27 cellular contexts compared by ENCODE assay signal in genomic region chr3:28210968-28211713, GRCh38. TPM values are rescaled to one million over a fixed set of nuclear protein-coding genes. Genes with fewer than 3 reads are reported as not detected.
DNase-seq lines count a peak whose midpoint lies in the region; ATAC-seq and TF ChIP-seq lines count a peak whose summit lies in the region.
"Had no signal": no experiment of that assay in that cellular context is flagged by ENCODE, and none has a peak within 500 bp of the region (broad histone marks: within the 10 kb centered on the region; RNA-seq: fewer than 3 reads in every experiment).

No MANE protein-coding gene starts in this region.

- H3K27ac ChIP-seq in CD4-positive, alpha-beta T cell (ENCODE audit: low read depth, low read length): no peak overlapping the region
- H3K27ac ChIP-seq: 22Rv1, breast epithelium, colonic mucosa, epithelial cell of prostate, KMS-11, parathyroid adenoma, suprapubic skin had no signal

- peak; percentile 74 for ATAC-seq in CD4-positive, alpha-beta T cell (ENCODE audit: poor library complexity)
- ATAC-seq in effector memory CD8-positive, alpha-beta T cell (replicated peaks): peak; percentile 90
- no peak for ATAC-seq in HG03175 (IDR thresholded peaks at IDR 0.05; ENCODE audit: unreplicated experiment)
- ATAC-seq: activated CD4-positive, alpha-beta T cell treated with anti-CD3 and anti-CD28 coated beads for 36 hours; left lobe of liver had no signal

- H3K4me3 Mint-ChIP-seq in activated CD4-positive, alpha-beta T cell treated with anti-CD3 and anti-CD28 coated beads, Interleukin-2, amount 10 ng/mL, durations not matched to agents 7 days and 5 days: no peak overlapping the region
- H3K4me3 Mint-ChIP-seq in CD4-positive, alpha-beta T cell: peak overlapping the region; percentile 40
- H3K4me3 Mint-ChIP-seq in effector memory CD8-positive, alpha-beta T cell: peak overlapping the region; percentile 2 to 70
- H3K4me3 Mint-ChIP-seq in HFFc6: no peak overlapping the region
- H3K4me3 Mint-ChIP-seq: activated CD4-positive, alpha-beta T cell treated with anti-CD3 and anti-CD28 coated beads for 36 hours; memory B cell had no signal

- peaks cover 19% of the 10 kb centered on the region for H3K4me1 Mint-ChIP-seq in activated CD4-positive, alpha-beta T cell treated with anti-CD3 and anti-CD28 coated beads, Interleukin-2, amount 10 ng/mL, durations not matched to agents 7 days and 5 days
- H3K4me1 Mint-ChIP-seq in CD4-positive, alpha-beta T cell (ENCODE audit: low read depth): peaks cover 50% of the 10 kb centered on the region
- H3K4me1 Mint-ChIP-seq in effector memory CD8-positive, alpha-beta T cell (ENCODE audit: low read depth in 2 of 2): peaks cover 15 to 57% of the 10 kb centered on the region in 2 donors
- H3K4me1 Mint-ChIP-seq in HFFc6 (ENCODE audit: low read depth): no peaks in the 10 kb centered on the region

- POLR2A ChIA-PET in activated CD4-positive, alpha-beta T cell treated with anti-CD3 and anti-CD28 coated beads, Interleukin-2, amount 10 ng/mL, durations not matched to agents 7 days and 5 days (lab: Charles Lee): no interaction called here
- POLR2A ChIA-PET in CD4-positive, alpha-beta T cell (lab: Charles Lee): interaction anchor here (0.8 kb wide), 1 partner anchor 138 kb away, joined by 3 read pairs; the partner anchor contains the start of genes AZI2 and ZCWPW2

- peaks cover 19% of the 10 kb centered on the region for H3K9me3 ChIP-seq in CD4-positive, alpha-beta T cell (ENCODE audit: control insufficient read depth, low read length)
- H3K9me3 ChIP-seq: colonic mucosa, SK-N-SH had no signal

- no peak for DNase-seq in activated CD4-positive, alpha-beta T cell treated with anti-CD3 and anti-CD28 coated beads, Interleukin-2, amount 10 ng/mL, durations not matched to agents 7 days and 5 days
- no peak for DNase-seq in activated CD4-positive, alpha-beta T cell treated with anti-CD3 and anti-CD28 coated beads, Interleukin-2, amount 50 U/mL, for 1 hour
- DNase-seq in CD4-positive, alpha-beta T cell: no peak
- DNase-seq in NCI-H226 (peak; percentile 28), HFFc6 (no peak), SW 1271 (lab: John Stamatoyannopoulos, UW) (no peak)
- DNase-seq in effector memory CD8-positive, alpha-beta T cell: no peak
- DNase-seq: activated CD4-positive, alpha-beta T cell treated with anti-CD3 and anti-CD28 coated beads for 36 hours; activated T-cell treated with anti-CD3 and anti-CD28 coated beads, Interleukin-2, amount 50 U/mL, for 48 hours; colonic mucosa; effector CD8-positive, alpha-beta T cell; GOT3; NCI-H1417 treated with DMSO at 0.1 percent for 48 hours; NCI-H2029 treated with DMSO at 0.1 percent for 48 hours; NCI-H526; NK-92 treated with Interleukin-12 subunit alpha and Interleukin-12 subunit beta, amount 100 ng/mL, for 24 hours; SK-N-SH; small intestine had no signal

- peaks cover 16% of the 10 kb centered on the region for H3K36me3 Mint-ChIP-seq in activated CD4-positive, alpha-beta T cell treated with anti-CD3 and anti-CD28 coated beads, Interleukin-2, amount 10 ng/mL, durations not matched to agents 7 days and 5 days (ENCODE audit: low read depth)
- H3K36me3 Mint-ChIP-seq in CD4-positive, alpha-beta T cell (ENCODE audit: low read depth): peaks cover 22% of the 10 kb centered on the region
- H3K36me3 Mint-ChIP-seq in effector memory CD8-positive, alpha-beta T cell (ENCODE audit: insufficient read depth): no peaks in the 10 kb centered on the region
- no peaks in the 10 kb centered on the region for H3K36me3 Mint-ChIP-seq in HFFc6 (ENCODE audit: low read depth)
- H3K36me3 Mint-ChIP-seq: memory B cell had no signal

- no peak for TF ChIP-seq CTCF in CD4-positive, alpha-beta T cell (IDR thresholded peaks at IDR 0.05)
- TF ChIP-seq CTCF in HFFc6 (IDR thresholded peaks at IDR 0.05): no peak

- H3K27me3 Mint-ChIP-seq in activated CD4-positive, alpha-beta T cell treated with anti-CD3 and anti-CD28 coated beads, Interleukin-2, amount 10 ng/mL, durations not matched to agents 7 days and 5 days: no peaks in the 10 kb centered on the region
- H3K27me3 Mint-ChIP-seq in CD4-positive, alpha-beta T cell: no peaks in the 10 kb centered on the region
- no peaks in the 10 kb centered on the region for H3K27me3 Mint-ChIP-seq in effector memory CD8-positive, alpha-beta T cell
- H3K27me3 Mint-ChIP-seq in HFFc6 (ENCODE audit: insufficient read depth): no peaks in the 10 kb centered on the region
- H3K27me3 Mint-ChIP-seq: activated CD4-positive, alpha-beta T cell treated with anti-CD3 and anti-CD28 coated beads for 36 hours; memory B cell had no signal

- peak overlapping the region; percentile 73 for H3K27ac Mint-ChIP-seq in activated CD4-positive, alpha-beta T cell treated with anti-CD3 and anti-CD28 coated beads, Interleukin-2, amount 10 ng/mL, durations not matched to agents 7 days and 5 days
- H3K27ac Mint-ChIP-seq in CD4-positive, alpha-beta T cell: peak overlapping the region; percentile 48
- H3K27ac Mint-ChIP-seq in effector memory CD8-positive, alpha-beta T cell: peak overlapping the region; percentile 28 to 79
- H3K27ac Mint-ChIP-seq in HFFc6: no peak overlapping the region
- H3K27ac Mint-ChIP-seq: activated CD4-positive, alpha-beta T cell treated with anti-CD3 and anti-CD28 coated beads for 36 hours; memory B cell had no signal

- CTCF ChIA-PET in activated CD4-positive, alpha-beta T cell treated with anti-CD3 and anti-CD28 coated beads, Interleukin-2, amount 10 ng/mL, durations not matched to agents 7 days and 5 days (lab: Charles Lee): no interaction called here
- CTCF ChIA-PET in CD4-positive, alpha-beta T cell (lab: Charles Lee): no interaction called here

- intact Hi-C loops in CD4-positive, alpha-beta T cell (cut with DNase I, micrococcal nuclease): loop anchor here in 1 of 2 experiments (1.0 kb wide), 1 partner anchor 30 kb away; the partner anchor contains the start of gene CMC1

- H3K9me3 Mint-ChIP-seq in activated CD4-positive, alpha-beta T cell treated with anti-CD3 and anti-CD28 coated beads, Interleukin-2, amount 10 ng/mL, durations not matched to agents 7 days and 5 days: peaks cover 39% of the 10 kb centered on the region
- H3K9me3 Mint-ChIP-seq in CD4-positive, alpha-beta T cell: peaks cover 17% of the 10 kb centered on the region
- peaks cover 0 to 2% of the 10 kb centered on the region in 2 donors for H3K9me3 Mint-ChIP-seq in effector memory CD8-positive, alpha-beta T cell
- peaks cover 8% of the 10 kb centered on the region; the same call in 1 of the 2 replicates for H3K9me3 Mint-ChIP-seq in HFFc6

- no peaks in the 10 kb centered on the region for H3K27me3 ChIP-seq in CD4-positive, alpha-beta T cell (ENCODE audit: control insufficient read depth, insufficient read depth, low read length)
- H3K27me3 ChIP-seq: breast epithelium, colonic mucosa, suprapubic skin had no signal

RNA-seq across cellular contexts. Expression of gene CMC1, which starts 30.3 kb away (rescaled TPM):
- 10 to 100 TPM; 12.7 to 13.1 TPM for total RNA-seq in activated CD4-positive, alpha-beta T cell treated with anti-CD3 and anti-CD28 coated beads, Interleukin-2, amount 10 ng/mL, durations not matched to agents 7 days and 5 days
- 1 to 10 TPM; 5.0 to 6.6 TPM for total RNA-seq in CD4-positive, alpha-beta T cell
- 10 to 100 TPM; 14.9 to 23.0 (median 18.8) TPM for total RNA-seq in HFFc6 (2021; fragmentation: NEBNext Ultra II Directional; extraction: Animal tissue kit (Norgen Biotek cat#: 25700))

Comparison
In these comparisons a context has a peak if more than half of its experiments do, and no peak if none do; other contexts are left out.
1. H3K4me3 Mint-ChIP-seq: peak in CD4-positive, alpha-beta T cell (single experiment) and effector memory CD8-positive, alpha-beta T cell (2 of 2); none in activated CD4-positive, alpha-beta T cell treated with anti-CD3 and anti-CD28 coated beads, Interleukin-2, amount 10 ng/mL, durations not matched to agents 7 days and 5 days (single experiment) and HFFc6 (single experiment).